8 cellular contexts compared by ENCODE assay signal in genomic region chr2:18753722-18754121, GRCh38.
"Had no signal": no experiment of that assay in that cellular context is flagged by ENCODE, and none has a peak within 500 bp of the region (broad histone marks: within the 10 kb centered on the region; RNA-seq: fewer than 3 reads in every experiment).

No MANE protein-coding gene starts in this region.

- H3K9me3 ChIP-seq: HAP-1 had no signal

- H3K4me3 ChIP-seq: GM23248, GM23338, HAP-1 had no signal

- H3K27ac Mint-ChIP-seq: GM23338, HFFc6 had no signal

- H3K4me1 ChIP-seq: HAP-1 had no signal

- DNase-seq: GM23248, GOT3, H7, H9 had no signal

- ATAC-seq: GM23338, HCT116 had no signal

- H3K27ac ChIP-seq: GM23248 had no signal

- H3K36me3 ChIP-seq: HAP-1 had no signal

- H3K9me3 Mint-ChIP-seq: GM23338, H9, HFFc6 had no signal

- H3K4me2 ChIP-seq: GM23338 had no signal

- H3K4me3 Mint-ChIP-seq: GM23338, H9, HFFc6 had no signal

- H3K9ac ChIP-seq: GM23248 had no signal

- H3K4me1 Mint-ChIP-seq: GM23338, H9 had no signal

- H2AFZ ChIP-seq: GM23248, GM23338 had no signal
